In genomic region chr11:6606471-6607189, GRCh38 we compare ENCODE assay signal across 8 cellular contexts. TPM values are rescaled to one million over a fixed set of nuclear protein-coding genes. Genes with fewer than 3 reads are reported as not detected.
A peak's percentile ranks its signal among the peaks of the same experiment; 100 is the strongest.
DNase-seq lines count a peak whose midpoint lies in the region; ATAC-seq and TF ChIP-seq lines count a peak whose summit lies in the region.

No MANE protein-coding gene starts in this region.

- peaks cover 53% of the 10 kb centered on the region for H3K36me3 Mint-ChIP-seq in GM23338 (ENCODE audit: low read depth)

- H3K27me3 ChIP-seq in GM23338 (ENCODE audit: insufficient read depth): no peaks in the 10 kb centered on the region
- H3K27me3 ChIP-seq in dorsolateral prefrontal cortex: no peaks in the 10 kb centered on the region

- H3K9me3 Mint-ChIP-seq in GM23338: no peaks in the 10 kb centered on the region

- peaks cover 25% of the 10 kb centered on the region for H3K4me1 Mint-ChIP-seq in GM23338

- H3K27ac ChIP-seq in GM23338 (ENCODE audit: low read depth) (peak overlapping the region; percentile 78), dorsolateral prefrontal cortex (peak overlapping the region; percentile 47 to 97 (median 88))

- DNase-seq in NCI-H2107 treated with DMSO at 0.1 percent for 48 hours (lab: John Stamatoyannopoulos, UW; ENCODE audit: unreplicated experiment): peak; percentile 6
- no peak for DNase-seq in NCI-H2107 (lab: John Stamatoyannopoulos, UW)
- peak; percentile 97 for DNase-seq in GM23338 (ENCODE audit: low spot score)
- DNase-seq in Kasumi-1 (lab: John Stamatoyannopoulos, UW): peak; percentile 63 to 67
- peak; percentile 70 for DNase-seq in T1000 (lab: John Stamatoyannopoulos, UW)
- DNase-seq in dorsolateral prefrontal cortex: peak in 9 of 10 donors; percentile 13 to 85 (median 80)
- DNase-seq in left lobe of liver (ENCODE audit: low spot score): peak; percentile 78
- DNase-seq in stimulated activated CD4-positive, alpha-beta T cell treated with anti-CD3 and anti-CD28 coated beads, Interleukin-4, amount 100 ng/mL, for 48 hours (ENCODE audit: low read depth in 2 of 2): peak; percentile 50 to 59

- peaks cover 14% of the 10 kb centered on the region for H3K27me3 Mint-ChIP-seq in GM23338 (ENCODE audit: insufficient read depth, low read depth, poor library complexity)

- H2AFZ ChIP-seq in GM23338: no peak overlapping the region

- no peaks in the 10 kb centered on the region; the same call in none of the 2 replicates for H4K20me1 ChIP-seq in GM23338 (replicated peaks; ENCODE audit: insufficient read depth)

- peak overlapping the region; percentile 60 for H3K4me2 ChIP-seq in GM23338

- intact Hi-C loops in dorsolateral prefrontal cortex (cut with DNase I): loop anchor here in 1 of 2 donors (10.0 kb wide), 2 partner anchors 48 to 192 kb away; partner anchors contain the start of genes APBB1 and DCHS1

- H3K4me1 ChIP-seq in GM23338 (ENCODE audit: insufficient read depth): peaks cover 27% of the 10 kb centered on the region

- H3K4me3 ChIP-seq in GM23338 (peak overlapping the region; percentile 14), dorsolateral prefrontal cortex (peak overlapping the region in 50 of 59 donors; percentile 1 to 99 (median 34))

- peaks cover 64% of the 10 kb centered on the region for H3K79me2 ChIP-seq in GM23338 (replicated peaks; ENCODE audit: insufficient read depth)

- H3F3A ChIP-seq in GM23338 (replicated peaks; ENCODE audit: low read depth): peaks cover 16% of the 10 kb centered on the region

- peak overlapping the region; percentile 28; the same call in 2 of the 3 replicates for H3K4me3 Mint-ChIP-seq in GM23338

- no peaks in the 10 kb centered on the region for H3K9me2 ChIP-seq in GM23338 (ENCODE audit: insufficient read depth)

- ATAC-seq in GM23338 (peak; percentile 78), left lobe of liver (peak; percentile 50)

- peaks cover 35% of the 10 kb centered on the region for H3K36me3 ChIP-seq in GM23338 (ENCODE audit: insufficient read depth)

- H3K27ac Mint-ChIP-seq in GM23338: peak overlapping the region; percentile 96

- TF ChIP-seq CTCF in GM23338 (conservative IDR thresholded peaks at IDR 0.05; ENCODE audit: low read depth in 2 of 2): no peak
- peak in 17 of 56 donors; percentile 7 to 52 (median 24) for TF ChIP-seq CTCF in dorsolateral prefrontal cortex (IDR thresholded peaks at IDR 0.05 in 54 of 56, conservative IDR thresholded peaks at IDR 0.05 in 2 of 56; ENCODE audit: low read depth in 1 of 56, partially characterized antibody in 56 of 56)

TF ChIP-seq in GM23338, 12 proteins besides CTCF, POLR2A, EP300 and RAD21:
- TF ChIP-seq REST (IDR thresholded peaks at IDR 0.05; ENCODE audit: unreplicated experiment): no peak
- peak; percentile 54; the same call in 1 of the 2 replicates for TF ChIP-seq POLR2AphosphoS5 (IDR thresholded peaks at IDR 0.05; ENCODE audit: low read depth)

RNA-seq across cellular contexts. Expression of gene ILK, which starts 3.1 kb away (rescaled TPM):
- total RNA-seq in GM23338 (2014; rRNA removed; shearing (Covaris generic)): 75.1 and 91.0 TPM in 2 replicates
- 62.6 and 64.5 TPM in 2 replicates for polyA plus RNA-seq in GM23338 (2016; fragmentation: Nextera tagmentation; extraction: Ambion mirVana)
- total RNA-seq in dorsolateral prefrontal cortex (100 to 1,000 TPM in 20 of 120 experiments, 10 to 100 TPM in 100; 60.0 to 125 (median 89.3) TPM), left lobe of liver (41.1 TPM)

RNA-seq across cellular contexts. Expression of gene RRP8, which starts 3.2 kb away (rescaled TPM):
- 7.4 and 9.8 TPM in 2 replicates for total RNA-seq in GM23338 (2014; rRNA removed; shearing (Covaris generic))
- polyA plus RNA-seq in GM23338 (2016; fragmentation: Nextera tagmentation; extraction: Ambion mirVana): 13.5 and 13.7 TPM in 2 replicates
- 10 to 100 TPM; 17.7 to 34.3 (median 24.3) TPM for total RNA-seq in dorsolateral prefrontal cortex
- 14.4 TPM for total RNA-seq in left lobe of liver

RNA-seq across cellular contexts. Expression of gene TAF10, which starts 5.4 kb away (rescaled TPM):
- total RNA-seq in GM23338 (2014; rRNA removed; shearing (Covaris generic)): 102 and 108 TPM in 2 replicates
- 253 and 277 TPM in 2 replicates for polyA plus RNA-seq in GM23338 (2016; fragmentation: Nextera tagmentation; extraction: Ambion mirVana)
- total RNA-seq in dorsolateral prefrontal cortex (100 to 1,000 TPM in 3 of 120 experiments, 10 to 100 TPM in 117; 45.6 to 116 (median 75.0) TPM), left lobe of liver (52.5 TPM)

RNA-seq across cellular contexts. Expression of gene TPP1, which starts 12.6 kb away (rescaled TPM):
- total RNA-seq in GM23338 (2014; rRNA removed; shearing (Covaris generic)): 49.7 and 73.5 TPM in 2 replicates
- 18.7 and 21.7 TPM in 2 replicates for polyA plus RNA-seq in GM23338 (2016; fragmentation: Nextera tagmentation; extraction: Ambion mirVana)
- total RNA-seq in dorsolateral prefrontal cortex (100 to 1,000 TPM in 118 of 120 experiments, 10 to 100 TPM in 2; 89.6 to 219 (median 142) TPM), left lobe of liver (62.4 TPM)

RNA-seq across cellular contexts. Expression of gene DCHS1, which starts 49.0 kb away (rescaled TPM):
- total RNA-seq in GM23338 (2014; rRNA removed; shearing (Covaris generic)): 16.5 and 20.7 TPM in 2 replicates
- polyA plus RNA-seq in GM23338 (2016; fragmentation: Nextera tagmentation; extraction: Ambion mirVana): 1.9 and 2.3 TPM in 2 replicates
- 10 to 100 TPM in 101 of 120 experiments, 1 to 10 TPM in 19; 6.7 to 24.3 (median 11.9) TPM for total RNA-seq in dorsolateral prefrontal cortex
- 2.5 TPM for total RNA-seq in left lobe of liver
